8 cellular contexts compared by ENCODE assay signal in the genomic region with DNA sequence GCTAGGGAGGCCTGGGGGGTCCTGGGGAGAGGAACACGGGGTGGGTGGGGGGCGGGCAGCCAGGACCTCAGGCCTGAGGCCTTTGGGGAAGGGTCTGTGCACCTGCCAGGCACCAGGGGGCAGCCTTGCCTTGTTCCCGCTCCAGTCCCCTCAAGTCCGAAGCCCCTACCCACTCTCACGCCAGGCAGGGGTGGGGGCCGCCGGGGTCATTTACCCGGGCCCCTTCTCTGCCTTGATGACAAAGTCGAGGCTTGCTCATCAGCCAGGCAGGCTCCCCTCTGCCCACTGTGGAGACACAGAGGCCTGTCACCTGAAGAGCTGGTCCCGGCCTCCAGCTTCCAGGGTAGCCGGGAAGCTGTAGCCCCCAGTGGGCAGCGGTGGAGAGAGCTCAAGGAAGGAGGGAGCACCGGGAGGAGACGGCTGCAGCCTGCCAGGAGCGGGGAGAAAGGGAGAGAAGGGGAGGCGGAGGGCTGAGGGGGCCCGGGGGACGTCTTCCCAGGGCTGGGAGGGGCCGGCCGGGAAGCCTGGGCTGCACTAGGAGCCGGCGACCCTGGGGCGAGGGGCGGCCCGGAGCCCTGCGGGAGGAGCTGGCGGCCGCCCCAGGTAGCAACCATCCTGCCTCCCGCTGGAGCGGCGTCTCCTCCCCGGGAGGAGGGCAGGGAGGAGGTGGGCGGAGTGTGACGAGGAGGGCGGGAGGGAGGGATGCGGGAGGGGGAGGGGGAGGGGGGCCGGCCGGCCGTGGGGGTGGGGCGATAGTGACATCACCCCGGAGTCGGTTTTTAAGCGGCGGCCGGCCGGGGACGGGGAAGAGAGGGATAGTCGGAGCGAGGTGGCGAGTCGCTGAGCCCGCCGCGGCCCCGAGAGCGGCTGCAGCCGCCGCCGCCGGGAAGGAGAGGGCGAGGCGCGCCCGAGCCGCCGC. TPM values are rescaled to one million over a fixed set of nuclear protein-coding genes. Genes with fewer than 3 reads are reported as not detected.
A peak's percentile ranks its signal among the peaks of the same experiment; 100 is the strongest.
DNase-seq lines count a peak whose midpoint lies in the region; ATAC-seq and TF ChIP-seq lines count a peak whose summit lies in the region.

Gene SLC6A8, plus strand, starts transcription at position 806 of the 919 bp plus-strand sequence. CDS start 649 bp downstream, outside the sequence.

- in situ Hi-C loops in transverse colon (cut with MboI; ENCODE audit: low pct_ligation_motif_present in 1 of 4, low pct_unique_long_range_greater_than_20kb in 1 of 4, low sequenced_read_pairs in 3 of 4): no loop called here

- peaks cover 0 to 11% of the 10 kb centered on the region in 2 donors for H3K27me3 Mint-ChIP-seq in natural killer cell (ENCODE audit: low read depth in 2 of 2)

- H3K9me3 ChIP-seq in fibroblast of lung (ENCODE audit: control insufficient read depth, insufficient read depth, low read depth, low read length) (no peaks in the 10 kb centered on the region), transverse colon (no peaks in the 10 kb centered on the region)

- H3K4me3 Mint-ChIP-seq in natural killer cell: peak within 1 kb of the TSS; percentile 77

- peak in 2 of 3 donors; percentile 42 to 60 for ATAC-seq in natural killer cell
- no peak for ATAC-seq in GM18505 (IDR thresholded peaks at IDR 0.05; ENCODE audit: unreplicated experiment)

- peak within 1 kb of the TSS in 2 of 4 experiments; percentile 17 to 42 for H3K4me3 ChIP-seq in fibroblast of lung (replicated peaks in 1 of 4; ENCODE audit: control extremely low read depth in 1 of 4, insufficient read depth in 1 of 4, low read depth in 3 of 4, low read length in 4 of 4)
- H3K4me3 ChIP-seq in transverse colon: peak within 1 kb of the TSS; percentile 32 to 57 (median 44)

- TF ChIP-seq CTCF in fibroblast of lung (conservative IDR thresholded peaks at IDR 0.05 in 1 of 2, IDR thresholded peaks at IDR 0.05 in 1 of 2; ENCODE audit: low read depth in 1 of 2, low read length in 2 of 2) (peak; percentile 11 to 25), natural killer cell (IDR thresholded peaks at IDR 0.05) (no peak), transverse colon (IDR thresholded peaks at IDR 0.05) (peak in 4 of 5 experiments; percentile 16 to 41 (median 25))

- 48% methylated on average over 56 of the region's 66 CpGs; no CpG with 5 or more reads in 1 of the 2 donors for WGBS in transverse colon (ENCODE audit: low coverage in 1 of 2), 2 donors

- no peaks in the 10 kb centered on the region for H4K20me1 ChIP-seq in fibroblast of lung (ENCODE audit: control insufficient read depth, extremely low read depth, insufficient read depth, low read length)

- no peaks in the 10 kb centered on the region for H3K27me3 ChIP-seq in fibroblast of lung (ENCODE audit: control insufficient read depth, insufficient read depth, low read length)
- no peaks in the 10 kb centered on the region for H3K27me3 ChIP-seq in transverse colon

- no peak within 1 kb of the TSS for H3K9ac ChIP-seq in fibroblast of lung (ENCODE audit: insufficient read depth, low read length)

- H3K36me3 ChIP-seq in fibroblast of lung (ENCODE audit: control insufficient read depth, insufficient read depth, low read length) (no peaks in the 10 kb centered on the region), transverse colon (no peaks in the 10 kb centered on the region)

- no peaks in the 10 kb centered on the region for H3K79me2 ChIP-seq in fibroblast of lung (ENCODE audit: control insufficient read depth, insufficient read depth, low read length)

- H2AFZ ChIP-seq in fibroblast of lung (ENCODE audit: low read length): no peak within 1 kb of the TSS

- H3K4me1 ChIP-seq in fibroblast of lung (ENCODE audit: control insufficient read depth, extremely low read depth, insufficient read depth, low read length) (no peaks in the 10 kb centered on the region), transverse colon (peaks cover 0 to 17% (median 10%) of the 10 kb centered on the region in 4 donors)

- no peak for TF ChIP-seq EP300 in transverse colon (IDR thresholded peaks at IDR 0.05; ENCODE audit: low read depth)

- TF ChIP-seq POLR2A in transverse colon (IDR thresholded peaks at IDR 0.05): peak; percentile 55
- TF ChIP-seq POLR2A in GM18505 (IDR thresholded peaks at IDR 0.05; ENCODE audit: borderline replicate concordance, extremely low read depth, insufficient read depth, insufficient read length): no peak

- H3K36me3 Mint-ChIP-seq in natural killer cell: no peaks in the 10 kb centered on the region

- H3K4me1 Mint-ChIP-seq in natural killer cell: no peaks in the 10 kb centered on the region

- H3K27ac Mint-ChIP-seq in natural killer cell: no peak within 1 kb of the TSS

- H3K4me2 ChIP-seq in fibroblast of lung (ENCODE audit: extremely low read depth, insufficient read depth, low read length): peak within 1 kb of the TSS; percentile 13

- DNase-seq in activated gamma-delta T cell treated with Interleukin-2 at 50 U/mL for 16 hours (peak; percentile 21), activated gamma-delta T cell (lab: John Stamatoyannopoulos, UW) (no peak), NCI-H2227 treated with DMSO at 0.1 percent for 48 hours (lab: John Stamatoyannopoulos, UW) (peak; percentile 58), activated T-cell treated with anti-CD3 and anti-CD28 coated beads for 4 hours (peak; percentile 16), fibroblast of lung (ENCODE audit: low read depth in 2 of 2) (peak; percentile 52 to 53), natural killer cell (no peak), transverse colon (peak; percentile 71)

- intact Hi-C loops in natural killer cell (cut with micrococcal nuclease): no loop called here
- intact Hi-C loops in transverse colon (cut with DNase I; ENCODE audit: low total_unique reads): no loop called here

- H3K9me3 Mint-ChIP-seq in natural killer cell: no peaks in the 10 kb centered on the region

- H3K27ac ChIP-seq in fibroblast of lung (ENCODE audit: insufficient read depth, low read length): no peak within 1 kb of the TSS
- peak within 1 kb of the TSS; percentile 67 to 83 (median 80) for H3K27ac ChIP-seq in transverse colon

RNA-seq across cellular contexts. Expression of gene SLC6A8, which starts in this region (rescaled TPM):
- total RNA-seq in fibroblast of lung (9.8 and 11.1 TPM in 2 replicates), natural killer cell (1 to 10 TPM in 2 of 3 donors, under 1 TPM in 1; 0.77 to 2.5 (median 1.4) TPM), transverse colon (100 to 1,000 TPM in 3 of 4 donors, 10 to 100 TPM in 1; 61.1 to 332 (median 197) TPM)
- polyA plus RNA-seq in fibroblast of lung: 7.7 and 13.2 TPM in 2 replicates
- 12.5 and 24.0 TPM in 2 replicates for polyA plus RNA-seq in fibroblast of lung (2012)
- 44.6 and 70.2 TPM in 2 replicates for polyA minus RNA-seq in fibroblast of lung (ENCODE audit: low replicate concordance)

Comparison
In these comparisons a context has a peak if more than half of its experiments do, and no peak if none do; other contexts are left out.
1. DNase-seq: peak in activated gamma-delta T cell treated with Interleukin-2 at 50 U/mL for 16 hours (single experiment), NCI-H2227 treated with DMSO at 0.1 percent for 48 hours (single experiment), activated T-cell treated with anti-CD3 and anti-CD28 coated beads for 4 hours (single experiment), fibroblast of lung (2 of 2) and transverse colon (single experiment); none in activated gamma-delta T cell (single experiment) and natural killer cell (single experiment).